Comparison of ENCODE assay signal across 9 cellular contexts in genomic region chr12:29428630-29429029, GRCh38. TPM values are rescaled to one million over a fixed set of nuclear protein-coding genes. Genes with fewer than 3 reads are reported as not detected.
DNase-seq lines count a peak whose midpoint lies in the region; ATAC-seq, FAIRE-seq and TF ChIP-seq lines count a peak whose summit lies in the region.
"Had no signal": no experiment of that assay in that cellular context is flagged by ENCODE, and none has a peak within 500 bp of the region (broad histone marks: within the 10 kb centered on the region; RNA-seq: fewer than 3 reads in every experiment).

No MANE protein-coding gene starts in this region.

- H3K9ac ChIP-seq in K562 (ENCODE audit: insufficient read depth in 1 of 2, low read depth in 2 of 2, low read length in 2 of 2), result no peak overlapping the region

- TF ChIP-seq CTCF in K562 (IDR thresholded peaks at IDR 0.05 in 2 of 3, conservative IDR thresholded peaks at IDR 0.05 in 1 of 3; ENCODE audit: insufficient read depth in 2 of 3, low read depth in 1 of 3, low read length in 3 of 3), result no peak

- no peaks in the 10 kb centered on the region for H3K4me1 ChIP-seq in K562 (replicated peaks in 1 of 2; ENCODE audit: control insufficient read depth in 2 of 2, insufficient read depth in 2 of 2, low read length in 2 of 2)

- peak; percentile 94 for ATAC-seq in activated CD4-positive, alpha-beta T cell treated with anti-CD3 and anti-CD28 coated beads for 36 hours
- ATAC-seq in HG03432 (IDR thresholded peaks at IDR 0.05; ENCODE audit: unreplicated experiment) (peak; percentile 47), K562 (peak; percentile 50), HG03457 (IDR thresholded peaks at IDR 0.05; ENCODE audit: unreplicated experiment) (no peak)

- H4K20me1 ChIP-seq in K562 (replicated peaks; ENCODE audit: control insufficient read depth, insufficient read depth, low read length), result no peaks in the 10 kb centered on the region

- peak overlapping the region; percentile 12; the same call in 1 of the 2 replicates for H2AFZ ChIP-seq in K562 (ENCODE audit: low read depth, low read length)

- no peaks in the 10 kb centered on the region for H3K36me3 Mint-ChIP-seq in activated CD4-positive, alpha-beta T cell treated with anti-CD3 and anti-CD28 coated beads for 36 hours (ENCODE audit: low read depth)

- H3K4me1 Mint-ChIP-seq in activated CD4-positive, alpha-beta T cell treated with anti-CD3 and anti-CD28 coated beads for 36 hours, result peaks cover 3% of the 10 kb centered on the region

- H3K79me2 ChIP-seq in K562 (ENCODE audit: control insufficient read depth, insufficient read depth, low read length), result no peaks in the 10 kb centered on the region

- no peaks in the 10 kb centered on the region for H3K27me3 ChIP-seq in K562 (ENCODE audit: control insufficient read depth in 2 of 2, insufficient read depth in 2 of 2, low read length in 2 of 2)

- BruUV-seq in K562 (replicated peaks; lab: Mats Ljungman, UMichigan), result no TSS peak

- no peak for DNase-seq in activated CD4-positive, alpha-beta T cell treated with anti-CD3 and anti-CD28 coated beads for 36 hours
- DNase-seq in activated CD4-positive, alpha-beta T cell treated with anti-CD3 and anti-CD28 coated beads, Interleukin-2, amount 50 U/mL, for 1 hour, result no peak
- DNase-seq in K562 (ENCODE audit: extremely low read depth in 1 of 4, low spot score in 3 of 4) (peak in 1 of 4 experiments; percentile 6), skeletal muscle cell (ENCODE audit: low read depth) (peak; percentile 65), NCI-H69 (lab: John Stamatoyannopoulos, UW) (no peak), DMS 273 (lab: John Stamatoyannopoulos, UW; ENCODE audit: unreplicated experiment) (no peak)

- peak overlapping the region; percentile 17; the same call in 1 of the 3 replicates for H3K27ac ChIP-seq in K562 (ENCODE audit: extremely low read depth, low read depth, low read length)

- FAIRE-seq in K562 (lab: Jason Lieb, UNC), result no peak

- no peaks in the 10 kb centered on the region for H3K9me3 Mint-ChIP-seq in activated CD4-positive, alpha-beta T cell treated with anti-CD3 and anti-CD28 coated beads for 36 hours (ENCODE audit: low read depth)

- TF ChIP-seq POLR2A in K562 (conservative IDR thresholded peaks at IDR 0.05), result no peak

- CTCF ChIA-PET in activated CD4-positive, alpha-beta T cell treated with anti-CD3 and anti-CD28 coated beads for 36 hours (lab: Charles Lee), result no interaction called here
- CTCF ChIA-PET in K562 (lab: Yijun Ruan, JAX; ENCODE audit: low intra/inter-chr PET ratio), result no interaction called here

- POLR2A ChIA-PET in activated CD4-positive, alpha-beta T cell treated with anti-CD3 and anti-CD28 coated beads for 36 hours (lab: Charles Lee), result no interaction called here
- POLR2A ChIA-PET in K562 (lab: Yijun Ruan, JAX), result no interaction called here

- peaks cover 9% of the 10 kb centered on the region for H3K27me3 Mint-ChIP-seq in activated CD4-positive, alpha-beta T cell treated with anti-CD3 and anti-CD28 coated beads for 36 hours

- no peak for TF ChIP-seq RAD21 in K562 (CRISPR knock-in tag; conservative IDR thresholded peaks at IDR 0.05 in 1 of 2, IDR thresholded peaks at IDR 0.05 in 1 of 2)

- H3K4me3 Mint-ChIP-seq in activated CD4-positive, alpha-beta T cell treated with anti-CD3 and anti-CD28 coated beads for 36 hours, result no peak overlapping the region
- H3K4me3 Mint-ChIP-seq: B cell had no signal

- no peak overlapping the region for H3K4me2 ChIP-seq in K562 (ENCODE audit: insufficient read depth, low read length)

- in situ Hi-C loops in K562 (cut with MboI), result no loop called here

- no peak for TF ChIP-seq EP300 in K562 (IDR thresholded peaks at IDR 0.05; ENCODE audit: low read length)

- intact Hi-C loops in activated CD4-positive, alpha-beta T cell treated with anti-CD3 and anti-CD28 coated beads for 36 hours (cut with DNase I, micrococcal nuclease), result loop anchor here (2.0 kb wide), 1 partner anchor 48 kb away; the partner anchor contains the start of gene ERGIC2 (in 2 of the 2)
- intact Hi-C loops in K562 (cut with micrococcal nuclease), result loop anchor here (5.0 to 10.0 kb wide), 2 partner anchors 121 to 344 kb away; no protein-coding TSS in a partner anchor

- H3K9me1 ChIP-seq in K562 (ENCODE audit: control insufficient read depth, insufficient read depth, low read length), result no peaks in the 10 kb centered on the region

- H3K27ac Mint-ChIP-seq in activated CD4-positive, alpha-beta T cell treated with anti-CD3 and anti-CD28 coated beads for 36 hours, result peak overlapping the region; percentile 40
- H3K27ac Mint-ChIP-seq: B cell had no signal

- H3K4me3 ChIP-seq in K562 (no peak overlapping the region), skeletal muscle cell (ENCODE audit: low read depth, low read length) (no peak overlapping the region)

- no peaks in the 10 kb centered on the region for H3K36me3 ChIP-seq in K562 (ENCODE audit: control insufficient read depth, insufficient read depth, low read length)

- H3K9me3 ChIP-seq in K562 (replicated peaks; ENCODE audit: control insufficient read depth, insufficient read depth, low read depth, low read length), result no peaks in the 10 kb centered on the region

TF ChIP-seq in K562, 482 proteins besides CTCF, POLR2A, EP300 and RAD21 (continues in another document):
- TF ChIP-seq ZNF655 (CRISPR knock-in tag; IDR thresholded peaks at IDR 0.05), result no peak
- TF ChIP-seq TCF7L2 (IDR thresholded peaks at IDR 0.05; ENCODE audit: low read depth, low read length), result no peak
- TF ChIP-seq JUN (IDR thresholded peaks at IDR 0.05; ENCODE audit: borderline replicate concordance, low read depth, low read length), result peak; percentile 38; the same call in 1 of the 2 replicates
- TF ChIP-seq JUN (CRISPR knock-in tag; IDR thresholded peaks at IDR 0.05; ENCODE audit: borderline replicate concordance), result no peak
- peak; percentile 92 for TF ChIP-seq FOSL1 (tag; conservative IDR thresholded peaks at IDR 0.05)
- TF ChIP-seq MEIS2 (IDR thresholded peaks at IDR 0.05; ENCODE audit: partially characterized antibody), result peak; percentile 5
- TF ChIP-seq JUND (IDR thresholded peaks at IDR 0.05; ENCODE audit: borderline replicate concordance, low read depth, low read length), result peak; percentile 65; the same call in 1 of the 2 replicates
- peak; percentile 62; the same call in 1 of the 3 replicates for TF ChIP-seq JUND (tag; IDR thresholded peaks at IDR 0.05; ENCODE audit: borderline replicate concordance, low read depth, low read length)
- TF ChIP-seq TRIM24 (IDR thresholded peaks at IDR 0.05), result peak; percentile 25 to 69; a peak in 1 of 4 replicates
- peak; percentile 62; the same call in 1 of the 2 replicates for TF ChIP-seq ZNF589 (CRISPR knock-in tag; IDR thresholded peaks at IDR 0.05; ENCODE audit: low read depth)
- TF ChIP-seq BACH1 (tag; IDR thresholded peaks at IDR 0.05), result no peak
- TF ChIP-seq CEBPG (CRISPR knock-in tag; IDR thresholded peaks at IDR 0.05), result peak; percentile 45; the same call in 1 of the 2 replicates
- peak; percentile 85 to 95 for TF ChIP-seq CEBPG (tag; conservative IDR thresholded peaks at IDR 0.05 in 1 of 2, IDR thresholded peaks at IDR 0.05 in 1 of 2)
- TF ChIP-seq ATF3 (IDR thresholded peaks at IDR 0.05), result peak; percentile 80
- no peak for TF ChIP-seq ATF3 (CRISPR knock-in tag; conservative IDR thresholded peaks at IDR 0.05)
- no peak for TF ChIP-seq ZBED1 (IDR thresholded peaks at IDR 0.05)
- TF ChIP-seq NFIC (IDR thresholded peaks at IDR 0.05), result peak; percentile 23; the same call in 1 of the 2 replicates

RNA-seq across cellular contexts. Expression of gene ERGIC2, which starts 47.7 kb away (rescaled TPM):
- total RNA-seq in activated CD4-positive, alpha-beta T cell treated with anti-CD3 and anti-CD28 coated beads for 36 hours, result 100 to 1,000 TPM; 104 to 151 TPM
- 22.5 and 49.5 TPM in 2 replicates for total RNA-seq in K562 (2011; cell fraction: chromatin; rRNA removed; ENCODE audit: low replicate concordance)
- 18.8 and 24.6 TPM in 2 replicates for total RNA-seq in K562 (2011; cell fraction: nucleolus; rRNA removed)
- 41.5 and 45.3 TPM in 2 replicates for total RNA-seq in K562 (2011; cell fraction: nucleoplasm; rRNA removed)
- total RNA-seq in K562 (2014; rRNA removed) (24.1 and 26.2 TPM in 2 replicates), K562 (2014; rRNA removed; fragmentation: Illumina TruSeq; extraction: Trizol) (87.1 and 96.5 TPM in 2 replicates), K562 (2015; rRNA removed; fragmentation: Illumina TruSeq; extraction: Trizol) (64.6 and 75.7 TPM in 2 replicates), K562 (2021) (56.3 and 61.0 TPM in 2 replicates)
- polyA plus RNA-seq in K562 (2011; rRNA removed) (37.9 and 54.9 TPM in 2 replicates), K562 (2014; fragmentation: Illumina TruSeq; extraction: Trizol) (60.6 and 86.2 TPM in 2 replicates), K562 (2014; fragmentation: Nextera tagmentation; extraction: Ambion mirVana) (100 to 1,000 TPM; 151 to 180 TPM), K562 (2014; rRNA removed) (34.5 and 35.2 TPM in 2 replicates)
- 11.3 and 30.3 TPM in 2 replicates for polyA plus RNA-seq in K562 (2011; cell fraction: cytosol; rRNA removed)
- 10.0 and 16.6 TPM in 2 replicates for polyA plus RNA-seq in K562 (2011; cell fraction: nucleus; rRNA removed)
- polyA plus RNA-seq in K562 (2012), result 41.8 and 49.5 TPM in 2 replicates
- polyA minus RNA-seq in K562 (2011; rRNA and poly(A)+ RNA removed), result 32.7 and 39.5 TPM in 2 replicates
- 8.1 and 17.3 TPM in 2 replicates for polyA minus RNA-seq in K562 (2011; cell fraction: cytosol; rRNA and poly(A)+ RNA removed)
- 30.0 and 60.5 TPM in 2 replicates for polyA minus RNA-seq in K562 (2011; cell fraction: nucleus; rRNA and poly(A)+ RNA removed)
